In genomic region chr10:29370092-29370611, GRCh38 we compare ENCODE assay signal across 25 cellular contexts.
A peak's percentile ranks its signal among the peaks of the same experiment; 100 is the strongest.
DNase-seq lines count a peak whose midpoint lies in the region; ATAC-seq, FAIRE-seq and TF ChIP-seq lines count a peak whose summit lies in the region.
"Had no signal": no experiment of that assay in that cellular context is flagged by ENCODE, and none has a peak within 500 bp of the region (broad histone marks: within the 10 kb centered on the region; RNA-seq: fewer than 3 reads in every experiment).

No MANE protein-coding gene starts in this region.

- H3K9me3 Mint-ChIP-seq in astrocyte (ENCODE audit: unreplicated experiment) = no peaks in the 10 kb centered on the region
- H3K9me3 Mint-ChIP-seq: activated CD4-positive, alpha-beta memory T cell treated with anti-CD3 and anti-CD28 coated beads for 36 hours; CD4-positive, CD25-positive, alpha-beta regulatory T cell had no signal

- H3K79me2 ChIP-seq in astrocyte (ENCODE audit: insufficient read depth, low read length) (no peaks in the 10 kb centered on the region), mesendoderm (ENCODE audit: control insufficient read depth, insufficient read depth, low read length) (no peaks in the 10 kb centered on the region)

- no peak overlapping the region for H3K18ac ChIP-seq in mesendoderm (ENCODE audit: low read length)

- CTCF ChIA-PET in HEK293 (lab: Yijun Ruan, JAX) = interaction anchor here (1.1 kb wide), 1 partner anchor 79 kb away, joined by 7 read pairs; no protein-coding TSS in a partner anchor

- peaks cover 5% of the 10 kb centered on the region for H3K4me1 Mint-ChIP-seq in astrocyte (ENCODE audit: low read depth, unreplicated experiment)
- H3K4me1 Mint-ChIP-seq: CD4-positive, CD25-positive, alpha-beta regulatory T cell; IgD-negative memory B cell had no signal

- ATAC-seq in GM21447 (IDR thresholded peaks at IDR 0.05; ENCODE audit: unreplicated experiment) = no peak
- ATAC-seq: left lung had no signal

- no peak for DNase-seq in astrocyte (ENCODE audit: low read depth)
- no peak for DNase-seq in mesendoderm
- DNase-seq in D721Med (ENCODE audit: insufficient read length, low spot score) = no peak
- no peak for DNase-seq in germinal center (ENCODE audit: low spot score)
- DNase-seq in NCI-H526 treated with DMSO at 0.1 percent for 48 hours (lab: John Stamatoyannopoulos, UW) = no peak
- DNase-seq: activated CD4-positive, alpha-beta memory T cell treated with anti-CD3 and anti-CD28 coated beads for 36 hours; activated effector memory CD4-positive, alpha-beta T cell treated with Interleukin-2 at 50 U/mL for 16 hours; CD4-positive, CD25-positive, alpha-beta regulatory T cell; cortex of kidney; DMS 273 treated with DMSO at 0.1 percent for 48 hours; GDM1; HCEC 1CT; left lung; MM.1S; NCI-H1436; stimulated activated CD4-positive, alpha-beta T cell treated with anti-CD3 and anti-CD28 coated beads, Interleukin-12 subunit alpha, Interleukin-12 subunit beta, amount 100 ng/mL, for 4 hours; T-helper 9 cell; uterus had no signal

- H3K4me1 ChIP-seq in HEK293 (ENCODE audit: control insufficient read depth, insufficient read depth, low read length) (peaks cover 10% of the 10 kb centered on the region; the same call in 1 of the 2 replicates), astrocyte (ENCODE audit: insufficient read depth, low read length) (no peaks in the 10 kb centered on the region), mesendoderm (ENCODE audit: control insufficient read depth, low read depth, low read length) (no peaks in the 10 kb centered on the region), skeletal muscle satellite cell (ENCODE audit: control insufficient read depth, insufficient read depth, low read length) (peaks cover 8% of the 10 kb centered on the region)
- H3K4me1 ChIP-seq: left lung, neural progenitor cell, uterus had no signal

- H3K36me3 ChIP-seq in HEK293 (ENCODE audit: control insufficient read depth in 2 of 2, insufficient read depth in 1 of 2, low read length in 2 of 2) = no peaks in the 10 kb centered on the region
- H3K36me3 ChIP-seq in astrocyte (ENCODE audit: insufficient read depth, low read length) = no peaks in the 10 kb centered on the region
- no peaks in the 10 kb centered on the region for H3K36me3 ChIP-seq in mesendoderm (ENCODE audit: control insufficient read depth, insufficient read depth, low read length)
- H3K36me3 ChIP-seq in skeletal muscle satellite cell (ENCODE audit: insufficient read depth, low read length) = no peaks in the 10 kb centered on the region
- H3K36me3 ChIP-seq: left lung, neural progenitor cell, uterus had no signal

- FAIRE-seq in astrocyte (lab: Jason Lieb, UNC) (no peak), D721Med (lab: Jason Lieb, UNC) (no peak)
- FAIRE-seq: GM18507 had no signal

- no peaks in the 10 kb centered on the region for H3K36me3 Mint-ChIP-seq in astrocyte (ENCODE audit: low read depth, unreplicated experiment)
- H3K36me3 Mint-ChIP-seq: activated CD4-positive, alpha-beta memory T cell treated with anti-CD3 and anti-CD28 coated beads for 36 hours; brain; CD4-positive, CD25-positive, alpha-beta regulatory T cell; IgD-negative memory B cell had no signal

- no peak overlapping the region for H2AK5ac ChIP-seq in mesendoderm (ENCODE audit: low read length)

- peak overlapping the region; percentile 25 for H3K4me2 ChIP-seq in astrocyte (ENCODE audit: low read length)
- no peak overlapping the region for H3K4me2 ChIP-seq in mesendoderm (ENCODE audit: low read length)
- H3K4me2 ChIP-seq in skeletal muscle satellite cell (ENCODE audit: low read length) = peak overlapping the region; percentile 23
- H3K4me2 ChIP-seq: neural progenitor cell had no signal

- H4K20me1 ChIP-seq in astrocyte (ENCODE audit: insufficient read depth, low read length) = no peaks in the 10 kb centered on the region

- H3K79me1 ChIP-seq in mesendoderm (ENCODE audit: low read length) = no peaks in the 10 kb centered on the region

- H3K4me3 ChIP-seq in HEK293 (ENCODE audit: low read depth, low read length) (no peak overlapping the region), astrocyte (ENCODE audit: insufficient read depth, low read depth, low read length) (no peak overlapping the region), mesendoderm (ENCODE audit: low read length) (no peak overlapping the region), skeletal muscle satellite cell (ENCODE audit: low read length) (no peak overlapping the region)
- H3K4me3 ChIP-seq: left lung, neural progenitor cell, uterus had no signal

- H3K27ac Mint-ChIP-seq in astrocyte (ENCODE audit: unreplicated experiment) = no peak overlapping the region
- H3K27ac Mint-ChIP-seq: activated CD4-positive, alpha-beta memory T cell treated with anti-CD3 and anti-CD28 coated beads for 36 hours; CD4-positive, CD25-positive, alpha-beta regulatory T cell; IgD-negative memory B cell; neural progenitor cell had no signal

- no peak overlapping the region for H3K56ac ChIP-seq in mesendoderm (ENCODE audit: low read length)

- no peak overlapping the region for H3K4me3 Mint-ChIP-seq in astrocyte (ENCODE audit: unreplicated experiment)
- H3K4me3 Mint-ChIP-seq: activated CD4-positive, alpha-beta memory T cell treated with anti-CD3 and anti-CD28 coated beads for 36 hours; CD4-positive, CD25-positive, alpha-beta regulatory T cell; IgD-negative memory B cell; neural progenitor cell had no signal

- peak overlapping the region; percentile 9 for H3K23ac ChIP-seq in mesendoderm (ENCODE audit: low read length)

- no peak overlapping the region for H3K27ac ChIP-seq in HEK293 (ENCODE audit: extremely low read depth, low read depth, low read length)
- no peak overlapping the region for H3K27ac ChIP-seq in astrocyte (ENCODE audit: low read depth, low read length)
- no peak overlapping the region for H3K27ac ChIP-seq in mesendoderm (ENCODE audit: low read depth, low read length)
- H3K27ac ChIP-seq: left lung, neural progenitor cell, uterus had no signal

- H2BK120ac ChIP-seq in mesendoderm (ENCODE audit: low read depth, low read length) = no peak overlapping the region

- H2BK15ac ChIP-seq in mesendoderm (replicated peaks; ENCODE audit: low read depth) = no peak overlapping the region

- POLR2A ChIA-PET in HEK293 (lab: Yijun Ruan, JAX) = no interaction called here

- no peak overlapping the region for H2AFZ ChIP-seq in astrocyte (ENCODE audit: low read depth, low read length)
- H2AFZ ChIP-seq: neural progenitor cell had no signal

- no peaks in the 10 kb centered on the region for H3K27me3 Mint-ChIP-seq in astrocyte (ENCODE audit: low read depth, unreplicated experiment)

- no peak overlapping the region for H4K5ac ChIP-seq in mesendoderm (ENCODE audit: low read length)

- peaks cover 13% of the 10 kb centered on the region for H3K27me3 ChIP-seq in astrocyte (ENCODE audit: insufficient read depth, low read length)
- H3K27me3 ChIP-seq in mesendoderm (ENCODE audit: insufficient read depth, low read length, poor library complexity) = no peaks in the 10 kb centered on the region
- H3K27me3 ChIP-seq in skeletal muscle satellite cell (ENCODE audit: control insufficient read depth, insufficient read depth, low read length) = peaks cover 54% of the 10 kb centered on the region
- H3K27me3 ChIP-seq: neural progenitor cell, uterus had no signal

- no peak overlapping the region for H3K4ac ChIP-seq in mesendoderm (ENCODE audit: low read depth, low read length)

- H3K9me3 ChIP-seq in HEK293 (ENCODE audit: control insufficient read depth, insufficient read depth, low read depth, low read length) (no peaks in the 10 kb centered on the region), astrocyte (ENCODE audit: insufficient read depth, low read depth, low read length) (no peaks in the 10 kb centered on the region), skeletal muscle satellite cell (replicated peaks; ENCODE audit: low read length) (no peaks in the 10 kb centered on the region)
- H3K9me3 ChIP-seq: left lung, uterus had no signal

- no CpG with 5 or more reads among the region's 12 CpGs for whole genome bisulfite sequencing in mesendoderm (ENCODE audit: extremely low coverage, insufficient coverage, low lambda C conversion rate)

- TF ChIP-seq CTCF in HEK293 (tag by site-specific recombination; IDR thresholded peaks at IDR 0.05) = no peak
- no peak for TF ChIP-seq CTCF in astrocyte (IDR thresholded peaks at IDR 0.05; ENCODE audit: insufficient read depth, low read depth, low read length)
- no peak for TF ChIP-seq CTCF in D721Med (IDR thresholded peaks at IDR 0.05; ENCODE audit: insufficient read depth, missing control alignments)

- H3K9ac ChIP-seq in astrocyte (ENCODE audit: low read length) = no peak overlapping the region
- no peak overlapping the region for H3K9ac ChIP-seq in mesendoderm (ENCODE audit: low read length)
- no peak overlapping the region for H3K9ac ChIP-seq in skeletal muscle satellite cell (ENCODE audit: low read depth, low read length)
- H3K9ac ChIP-seq: neural progenitor cell had no signal

- no peak overlapping the region for H4K8ac ChIP-seq in mesendoderm (ENCODE audit: low read depth, low read length)

- no peak overlapping the region for H2BK5ac ChIP-seq in mesendoderm (ENCODE audit: low read length)

TF ChIP-seq in HEK293, 187 proteins besides CTCF, POLR2A, EP300 and RAD21 (continues in another document):
- TF ChIP-seq ZBTB20 (tag by site-specific recombination; IDR thresholded peaks at IDR 0.05) (peak; percentile 85), ZNF449 (tag by site-specific recombination; IDR thresholded peaks at IDR 0.05) (peak; percentile 40; the same call in 1 of the 2 replicates), TRIM28 (IDR thresholded peaks at IDR 0.05; ENCODE audit: borderline replicate concordance, low read length) (no peak)
